Comparison of ENCODE assay signal across 10 cellular contexts in the genomic region with DNA sequence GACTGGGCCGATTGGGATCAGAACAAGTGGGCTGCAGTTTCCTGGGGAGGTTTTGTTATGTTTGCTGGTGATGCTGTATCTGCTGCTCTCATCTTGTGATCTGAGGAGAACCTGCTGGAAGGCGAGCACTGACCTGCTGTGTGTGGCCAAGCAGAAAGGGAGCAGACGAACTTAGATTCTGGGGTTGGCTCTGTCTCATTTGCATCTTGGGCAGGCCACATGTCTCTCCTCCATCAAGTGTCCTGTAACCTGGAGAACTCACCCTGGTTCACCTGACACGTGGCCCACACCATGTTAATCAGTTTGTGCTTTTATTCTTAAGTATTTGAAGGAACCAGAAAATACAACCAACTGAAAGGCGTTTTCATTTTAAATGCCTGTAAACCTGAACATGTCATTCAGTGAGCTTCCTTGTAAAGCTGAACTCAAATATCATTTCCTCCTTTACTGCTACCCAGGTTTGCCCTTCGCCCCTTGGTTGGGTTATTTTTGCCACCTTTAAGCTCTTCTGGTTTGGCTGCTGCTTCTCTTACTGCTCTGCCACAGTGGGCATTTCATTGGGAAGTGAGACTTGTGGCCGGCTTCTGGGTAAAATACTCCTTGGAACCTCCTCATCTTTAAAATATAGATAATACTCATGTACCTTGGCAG. TPM values are rescaled to one million over a fixed set of nuclear protein-coding genes. Genes with fewer than 3 reads are reported as not detected.
DNase-seq lines count a peak whose midpoint lies in the region; ATAC-seq and TF ChIP-seq lines count a peak whose summit lies in the region.
"Had no signal": no experiment of that assay in that cellular context is flagged by ENCODE, and none has a peak within 500 bp of the region (broad histone marks: within the 10 kb centered on the region; RNA-seq: fewer than 3 reads in every experiment).

No MANE protein-coding gene starts in this region.

- H3K9me3 ChIP-seq in colonic mucosa = no peaks in the 10 kb centered on the region
- no peaks in the 10 kb centered on the region for H3K9me3 ChIP-seq in upper lobe of left lung

- TF ChIP-seq POLR2A in upper lobe of left lung (IDR thresholded peaks at IDR 0.05) = no peak

- H3K36me3 Mint-ChIP-seq in CD14-positive monocyte = peaks cover 9 to 16% of the 10 kb centered on the region in 2 donors
- peaks cover 5% of the 10 kb centered on the region for H3K36me3 Mint-ChIP-seq in activated CD4-positive, alpha-beta T cell treated with anti-CD3 and anti-CD28 coated beads, Interleukin-2, amount 10 ng/mL, durations not matched to agents 24 days and 14 days (ENCODE audit: low read depth)

- peaks cover 0 to 3% (median 0%) of the 10 kb centered on the region in 7 donors for H3K9me3 Mint-ChIP-seq in CD14-positive monocyte
- H3K9me3 Mint-ChIP-seq in activated CD4-positive, alpha-beta T cell treated with anti-CD3 and anti-CD28 coated beads, Interleukin-2, amount 10 ng/mL, durations not matched to agents 24 days and 14 days = no peaks in the 10 kb centered on the region

- 77 to 79% methylated on average over 7 of the region's 7 CpGs for WGBS in upper lobe of left lung, 2 donors

- intact Hi-C loops in CD14-positive monocyte (cut with micrococcal nuclease) (no loop called here), colonic mucosa (cut with DNase I) (no loop called here)
- intact Hi-C loops in activated CD4-positive, alpha-beta T cell treated with anti-CD3 and anti-CD28 coated beads, Interleukin-2, amount 10 ng/mL, durations not matched to agents 24 days and 14 days (cut with micrococcal nuclease) = no loop called here

- H3K4me1 Mint-ChIP-seq in CD14-positive monocyte = peaks cover 39% of the 10 kb centered on the region
- peaks cover 11% of the 10 kb centered on the region for H3K4me1 Mint-ChIP-seq in activated CD4-positive, alpha-beta T cell treated with anti-CD3 and anti-CD28 coated beads, Interleukin-2, amount 10 ng/mL, durations not matched to agents 24 days and 14 days

- TF ChIP-seq EP300 in upper lobe of left lung (IDR thresholded peaks at IDR 0.05) = no peak

- no peak overlapping the region for H3K4me3 Mint-ChIP-seq in CD14-positive monocyte
- no peak overlapping the region for H3K4me3 Mint-ChIP-seq in activated CD4-positive, alpha-beta T cell treated with anti-CD3 and anti-CD28 coated beads, Interleukin-2, amount 10 ng/mL, durations not matched to agents 24 days and 14 days
- H3K4me3 Mint-ChIP-seq: activated CD8-positive, alpha-beta memory T cell treated with anti-CD3 and anti-CD28 coated beads, Interleukin-2, amount 10 ng/mL, durations not matched to agents 7 days and 5 days had no signal

- H3K27ac ChIP-seq in colonic mucosa (peak overlapping the region; percentile 71), upper lobe of left lung (no peak overlapping the region)
- H3K27ac ChIP-seq: hepatocyte had no signal

- H3K4me3 ChIP-seq in colonic mucosa (no peak overlapping the region), upper lobe of left lung (no peak overlapping the region)
- H3K4me3 ChIP-seq: hepatocyte had no signal

- H3K27ac Mint-ChIP-seq in CD14-positive monocyte = peak overlapping the region in 5 of 7 donors; percentile 11 to 58 (median 50)
- no peak overlapping the region for H3K27ac Mint-ChIP-seq in activated CD4-positive, alpha-beta T cell treated with anti-CD3 and anti-CD28 coated beads, Interleukin-2, amount 10 ng/mL, durations not matched to agents 24 days and 14 days
- H3K27ac Mint-ChIP-seq: activated CD8-positive, alpha-beta memory T cell treated with anti-CD3 and anti-CD28 coated beads, Interleukin-2, amount 10 ng/mL, durations not matched to agents 7 days and 5 days had no signal

- H3K4me1 ChIP-seq in colonic mucosa (peaks cover 17% of the 10 kb centered on the region), upper lobe of left lung (peaks cover 36 to 49% (median 41%) of the 10 kb centered on the region in 4 donors)

- TF ChIP-seq CTCF in CD14-positive monocyte (IDR thresholded peaks at IDR 0.05) = no peak
- no peak for TF ChIP-seq CTCF in colonic mucosa (IDR thresholded peaks at IDR 0.05)
- TF ChIP-seq CTCF in upper lobe of left lung (IDR thresholded peaks at IDR 0.05) = no peak

- peak overlapping the region in 1 of 2 donors; percentile 36 for H3K9ac ChIP-seq in colonic mucosa (ENCODE audit: low read depth in 2 of 2, low read length in 2 of 2)

- H3K36me3 ChIP-seq in colonic mucosa (no peaks in the 10 kb centered on the region), upper lobe of left lung (no peaks in the 10 kb centered on the region)

- DNase-seq in CD14-positive monocyte (ENCODE audit: low spot score) (no peak), colonic mucosa (peak; percentile 69), upper lobe of left lung (no peak), iPS-NIHi7 (ENCODE audit: extremely low spot score) (no peak), GOT3 (lab: John Stamatoyannopoulos, UW) (no peak)
- no peak for DNase-seq in activated CD4-positive, alpha-beta T cell treated with anti-CD3 and anti-CD28 coated beads, Interleukin-2, amount 10 ng/mL, durations not matched to agents 24 days and 14 days
- DNase-seq: activated CD8-positive, alpha-beta memory T cell treated with anti-CD3 and anti-CD28 coated beads, Interleukin-2, amount 10 ng/mL, durations not matched to agents 7 days and 5 days had no signal

- no peaks in the 10 kb centered on the region for H3K27me3 Mint-ChIP-seq in CD14-positive monocyte (ENCODE audit: low read depth in 3 of 3)
- H3K27me3 Mint-ChIP-seq in activated CD4-positive, alpha-beta T cell treated with anti-CD3 and anti-CD28 coated beads, Interleukin-2, amount 10 ng/mL, durations not matched to agents 24 days and 14 days = no peaks in the 10 kb centered on the region
- H3K27me3 Mint-ChIP-seq: activated CD8-positive, alpha-beta memory T cell treated with anti-CD3 and anti-CD28 coated beads, Interleukin-2, amount 10 ng/mL, durations not matched to agents 7 days and 5 days had no signal

- no peaks in the 10 kb centered on the region for H3K27me3 ChIP-seq in colonic mucosa
- H3K27me3 ChIP-seq in upper lobe of left lung = no peaks in the 10 kb centered on the region
- H3K27me3 ChIP-seq: hepatocyte had no signal

- peak; percentile 56 for ATAC-seq in GM19438 (IDR thresholded peaks at IDR 0.05; ENCODE audit: low read depth, unreplicated experiment)
- peak; percentile 76 for ATAC-seq in HG03103 (IDR thresholded peaks at IDR 0.05; ENCODE audit: low read depth, unreplicated experiment)
- ATAC-seq in upper lobe of left lung (ENCODE audit: low FRiP score in 2 of 2) = no peak
- ATAC-seq: activated CD8-positive, alpha-beta memory T cell treated with anti-CD3 and anti-CD28 coated beads, Interleukin-2, amount 10 ng/mL, durations not matched to agents 7 days and 5 days had no signal

RNA-seq across cellular contexts. Expression of a gene that starts 33.5 kb away (rescaled TPM):
- polyA plus RNA-seq in CD14-positive monocyte = 1 to 10 TPM; 6.6 to 7.0 TPM
- total RNA-seq in colonic mucosa (10 to 100 TPM; 58.9 to 70.3 TPM), upper lobe of left lung (100 to 1,000 TPM in 1 of 6 donors, 10 to 100 TPM in 5; 46.7 to 107 (median 74.7) TPM)
- 35.4 and 35.9 TPM in 2 replicates for total RNA-seq in activated CD4-positive, alpha-beta T cell treated with anti-CD3 and anti-CD28 coated beads, Interleukin-2, amount 10 ng/mL, durations not matched to agents 24 days and 14 days

Comparison
In these comparisons a context has a peak if more than half of its experiments do, and no peak if none do; other contexts are left out.
1. ATAC-seq: peak in GM19438 (single experiment) and HG03103 (single experiment); none in upper lobe of left lung (0 of 2).